ENCODE assay signal across 8 cellular contexts in the genomic region with DNA sequence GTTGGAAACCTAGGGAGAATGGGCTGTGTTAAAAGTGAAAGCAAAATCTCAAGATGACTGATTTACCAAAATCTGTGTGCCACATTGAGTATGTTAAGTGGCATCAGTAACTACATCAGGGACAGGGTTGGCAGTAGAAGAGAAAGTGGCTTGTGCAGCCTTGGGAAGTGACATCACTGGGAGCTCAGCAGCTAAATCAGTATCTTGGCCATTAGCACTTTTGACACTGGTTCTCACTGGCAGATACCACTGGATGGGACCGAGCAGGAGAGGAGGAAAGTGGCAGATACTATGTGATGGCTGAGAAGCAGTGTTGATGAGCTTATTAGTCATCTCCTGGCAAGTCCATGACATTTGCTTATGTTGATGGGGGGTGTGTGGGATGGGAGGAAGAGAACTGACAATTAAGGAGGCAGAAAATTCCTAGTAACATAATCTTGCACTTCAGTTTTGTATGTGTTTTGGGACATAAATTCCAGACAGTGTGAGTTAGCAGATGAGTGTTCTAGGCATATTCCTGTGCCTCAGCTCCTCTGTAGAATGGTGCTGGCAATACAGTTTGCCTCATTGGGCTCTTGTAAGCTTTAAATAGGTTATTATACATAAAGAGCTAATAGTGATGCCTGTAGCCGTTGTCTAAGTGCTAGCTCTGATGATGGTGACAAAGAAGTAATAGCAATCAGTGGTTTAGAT.
DNase-seq lines count a peak whose midpoint lies in the region; ATAC-seq, FAIRE-seq and TF ChIP-seq lines count a peak whose summit lies in the region.
"Had no signal": no experiment of that assay in that cellular context is flagged by ENCODE, and none has a peak within 500 bp of the region (broad histone marks: within the 10 kb centered on the region; RNA-seq: fewer than 3 reads in every experiment).

No MANE protein-coding gene starts in this region.

- H3K4me3 ChIP-seq in endothelial cell of umbilical vein (replicated peaks in 1 of 3; ENCODE audit: insufficient read depth in 1 of 3, low read depth in 1 of 3, low read length in 3 of 3) (no peak overlapping the region), ascending aorta (peak overlapping the region in 1 of 2 donors; percentile 16), WERI-Rb-1 (ENCODE audit: low read depth, low read length) (no peak overlapping the region)

- H3K79me2 ChIP-seq in endothelial cell of umbilical vein (ENCODE audit: control insufficient read depth, insufficient read depth, low read length): no peaks in the 10 kb centered on the region

- H3K27me3 ChIP-seq in endothelial cell of umbilical vein (ENCODE audit: control insufficient read depth in 2 of 2, insufficient read depth in 2 of 2, low read length in 2 of 2) (no peaks in the 10 kb centered on the region), ascending aorta (no peaks in the 10 kb centered on the region), WERI-Rb-1 (ENCODE audit: insufficient read depth, low read depth, severe bottlenecking) (no peaks in the 10 kb centered on the region)

- no peak for TF ChIP-seq POLR2A in endothelial cell of umbilical vein (IDR thresholded peaks at IDR 0.05; ENCODE audit: low read depth, low read length)

- no peak overlapping the region for H2AFZ ChIP-seq in endothelial cell of umbilical vein (ENCODE audit: low read depth, low read length)

- no peak overlapping the region for H3K9ac ChIP-seq in endothelial cell of umbilical vein (replicated peaks; ENCODE audit: extremely low read depth, insufficient read depth, low read length)

- no peak for ATAC-seq in GM19467 (IDR thresholded peaks at IDR 0.05; ENCODE audit: unreplicated experiment)

- H3K9me3 ChIP-seq in endothelial cell of umbilical vein (replicated peaks; ENCODE audit: control insufficient read depth, insufficient read depth, low read length) (no peaks in the 10 kb centered on the region), ascending aorta (no peaks in the 10 kb centered on the region), WERI-Rb-1 (ENCODE audit: severe bottlenecking) (peaks cover 2% of the 10 kb centered on the region)

- TF ChIP-seq CTCF in endothelial cell of umbilical vein (IDR thresholded peaks at IDR 0.05; ENCODE audit: extremely low read depth in 1 of 2, insufficient read depth in 1 of 2, low read depth in 1 of 2, low read length in 2 of 2): no peak
- no peak for TF ChIP-seq CTCF in ascending aorta (IDR thresholded peaks at IDR 0.05)
- no peak for TF ChIP-seq CTCF in WERI-Rb-1 (IDR thresholded peaks at IDR 0.05; ENCODE audit: low read depth, low read length)

- peak overlapping the region; percentile 48 for H3K4me2 ChIP-seq in endothelial cell of umbilical vein (ENCODE audit: insufficient read depth, low read length)

- peak; percentile 72 for FAIRE-seq in endothelial cell of umbilical vein (lab: Jason Lieb, UNC)

- H3K9me1 ChIP-seq in endothelial cell of umbilical vein (replicated peaks; ENCODE audit: control insufficient read depth, extremely low read depth, insufficient read depth, low read length): no peaks in the 10 kb centered on the region

- H3K27ac ChIP-seq in endothelial cell of umbilical vein (ENCODE audit: insufficient read depth, low read depth, low read length): no peak overlapping the region
- peak overlapping the region in 1 of 2 donors; percentile 33 for H3K27ac ChIP-seq in ascending aorta
- H3K27ac ChIP-seq in WERI-Rb-1: no peak overlapping the region

- BruUV-seq in endothelial cell of umbilical vein (replicated peaks; lab: Mats Ljungman, UMichigan): no TSS peak

- POLR2A ChIA-PET in endothelial cell of umbilical vein (lab: Charles Lee): interaction anchor here (1.0 to 1.4 kb wide), 2 partner anchors 322 to 323 kb away, joined by 4 read pairs; partner anchors contain the start of gene SOX4

- H3K36me3 ChIP-seq in endothelial cell of umbilical vein (ENCODE audit: control insufficient read depth in 2 of 2, extremely low read depth in 1 of 2, insufficient read depth in 2 of 2, low read length in 2 of 2) (no peaks in the 10 kb centered on the region), ascending aorta (no peaks in the 10 kb centered on the region), WERI-Rb-1 (no peaks in the 10 kb centered on the region)

- no peaks in the 10 kb centered on the region for H4K20me1 ChIP-seq in endothelial cell of umbilical vein (replicated peaks; ENCODE audit: control insufficient read depth, extremely low read depth, insufficient read depth, low read length)

- dilution Hi-C loops in endothelial cell of umbilical vein (cut with MboI; ENCODE audit: extremely low pct_ligation_motif_present, low sequenced_read_pairs): no loop called here

- intact Hi-C loops in endothelial cell of umbilical vein (cut with micrococcal nuclease) (no loop called here), ascending aorta (cut with DNase I) (no loop called here)

- peak; percentile 12 for DNase-seq in ELR (ENCODE audit: low read depth)
- peak; percentile 38 for DNase-seq in NCI-H2029 treated with DMSO at 0.1 percent for 48 hours (lab: John Stamatoyannopoulos, UW)
- no peak for DNase-seq in endothelial cell of umbilical vein (ENCODE audit: low read depth, low spot score)
- peak; percentile 51 for DNase-seq in renal cortical epithelial cell (ENCODE audit: low read depth)
- DNase-seq in ascending aorta (ENCODE audit: low spot score in 2 of 2): no peak
- no peak for DNase-seq in WERI-Rb-1
- DNase-seq: NCI-H524 had no signal

- H3K4me1 ChIP-seq in endothelial cell of umbilical vein (ENCODE audit: control insufficient read depth, extremely low read depth, insufficient read depth, low read length): peaks cover 13% of the 10 kb centered on the region
- H3K4me1 ChIP-seq in ascending aorta: peaks cover 0 to 6% of the 10 kb centered on the region in 2 donors

- CTCF ChIA-PET in endothelial cell of umbilical vein (lab: Charles Lee): interaction anchor here (0.6 to 0.8 kb wide), 3 partner anchors 10 to 517 kb away, joined by 3 read pairs; partner anchors contain the start of gene SOX4

TF ChIP-seq in endothelial cell of umbilical vein, 7 proteins besides CTCF, POLR2A, EP300 and RAD21:
- TF ChIP-seq GATA2 (IDR thresholded peaks at IDR 0.05; ENCODE audit: insufficient read depth, insufficient read length, low read depth, low read length): no peak
- no peak for TF ChIP-seq FOS (IDR thresholded peaks at IDR 0.05; ENCODE audit: borderline replicate concordance, insufficient read depth, low read length)
- no peak for TF ChIP-seq MAX (IDR thresholded peaks at IDR 0.05; ENCODE audit: insufficient read depth, insufficient read length)
- no peak for TF ChIP-seq JUN (IDR thresholded peaks at IDR 0.05; ENCODE audit: borderline replicate concordance, insufficient read depth, insufficient read length, low read depth)
- TF ChIP-seq POLR2AphosphoS5 (IDR thresholded peaks at IDR 0.05; ENCODE audit: insufficient read depth, low read depth, low read length): no peak
- TF ChIP-seq MYC (IDR thresholded peaks at IDR 0.05; ENCODE audit: low read depth, low read length): no peak
- no peak for TF ChIP-seq EZH2 (IDR thresholded peaks at IDR 0.05; ENCODE audit: borderline replicate concordance, low read depth, low read length, severe bottlenecking)
TF ChIP-seq in endothelial cell of umbilical vein: peak in this region for 0.

Comparison
In these comparisons a context has a peak if more than half of its experiments do, and no peak if none do; other contexts are left out.
1. DNase-seq: peak in ELR (single experiment), NCI-H2029 treated with DMSO at 0.1 percent for 48 hours (single experiment) and renal cortical epithelial cell (single experiment); none in endothelial cell of umbilical vein (single experiment), ascending aorta (0 of 2) and WERI-Rb-1 (single experiment).